Comparison of ENCODE assay signal across 8 cellular contexts in the genomic region with DNA sequence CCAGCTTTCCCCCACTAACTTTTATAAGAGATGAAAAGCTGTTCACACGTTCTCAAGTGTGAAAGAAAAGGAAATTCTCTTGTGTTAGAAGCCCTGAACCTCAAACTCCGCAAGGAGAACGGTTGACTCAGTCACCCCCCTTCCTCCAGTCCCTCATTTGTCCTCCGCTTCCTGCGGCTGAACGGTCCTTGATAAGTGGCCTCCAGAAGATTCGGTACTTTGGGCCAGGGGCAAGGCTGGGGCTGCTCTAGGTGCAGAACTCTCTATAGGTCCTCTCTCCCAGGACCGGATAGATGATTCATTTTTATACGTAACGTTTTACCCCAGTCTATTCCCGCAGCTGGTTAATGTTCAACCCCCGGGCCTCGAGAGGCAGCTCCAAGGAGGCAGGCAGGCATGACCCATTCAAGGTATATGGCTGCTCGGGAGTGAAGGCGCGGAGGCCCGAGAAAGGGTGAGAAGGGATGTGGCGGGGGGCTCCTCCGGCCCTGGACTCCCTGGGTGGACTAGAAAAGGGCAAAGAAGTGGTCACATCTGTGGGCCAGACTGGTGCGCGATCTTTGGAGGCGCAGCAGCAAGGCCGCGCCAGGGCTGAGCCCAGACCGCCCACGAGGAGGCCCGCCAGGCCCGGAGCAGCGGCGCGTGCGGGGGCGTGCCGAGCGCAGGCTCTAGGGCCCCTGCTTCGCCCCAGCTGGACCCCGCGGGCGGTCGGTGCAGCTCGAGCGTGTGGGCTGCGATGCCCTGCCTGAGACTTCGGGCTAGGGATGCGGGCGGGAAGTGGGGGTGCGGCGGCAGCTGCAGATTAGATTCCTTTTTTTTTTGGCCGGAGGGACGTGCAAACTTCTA. TPM values are rescaled to one million over a fixed set of nuclear protein-coding genes. Genes with fewer than 3 reads are reported as not detected.
DNase-seq lines count a peak whose midpoint lies in the region; ATAC-seq and TF ChIP-seq lines count a peak whose summit lies in the region.

No MANE protein-coding gene starts in this region.

- ATAC-seq in left cardiac atrium: peak; percentile 50 to 64
- ATAC-seq in HG03064 (IDR thresholded peaks at IDR 0.05; ENCODE audit: low read depth, unreplicated experiment): peak; percentile 89
- ATAC-seq in upper lobe of right lung: peak; percentile 48

- H3K36me3 ChIP-seq in upper lobe of right lung: no peaks in the 10 kb centered on the region

- H3K4me3 ChIP-seq in epithelial cell of proximal tubule (ENCODE audit: low read depth, low read length) (peak overlapping the region; percentile 54), upper lobe of right lung (no peak overlapping the region)

- intact Hi-C loops in left cardiac atrium (cut with DNase I): no loop called here
- intact Hi-C loops in cardiac septum (cut with DNase I): no loop called here
- intact Hi-C loops in upper lobe of right lung (cut with DNase I): no loop called here

- H3K9me3 ChIP-seq in upper lobe of right lung: no peaks in the 10 kb centered on the region

- H3K4me1 ChIP-seq in upper lobe of right lung: peaks cover 6% of the 10 kb centered on the region

- peaks cover 85% of the 10 kb centered on the region for H3K27me3 ChIP-seq in upper lobe of right lung

- DNase-seq in left cardiac atrium: no peak
- no peak for DNase-seq in cardiac septum (ENCODE audit: low spot score)
- peak; percentile 61 for DNase-seq in epithelial cell of proximal tubule (ENCODE audit: low read depth)
- DNase-seq in upper lobe of right lung: no peak
- DNase-seq in D341Med (ENCODE audit: low spot score): no peak
- DNase-seq in hippocampal formation (lab: John Stamatoyannopoulos, UW): no peak
- DNase-seq in activated CD8-positive, alpha-beta memory T cell treated with anti-CD3 and anti-CD28 coated beads, Interleukin-2, amount 50 U/mL, for 48 hours: no peak

- TF ChIP-seq CTCF in epithelial cell of proximal tubule (conservative IDR thresholded peaks at IDR 0.05; ENCODE audit: low read depth, low read length): no peak
- no peak for TF ChIP-seq CTCF in upper lobe of right lung (IDR thresholded peaks at IDR 0.05)

- H3K27ac ChIP-seq in upper lobe of right lung: no peak overlapping the region

RNA-seq across cellular contexts. Expression of a gene that starts 11.7 kb away (rescaled TPM):
- total RNA-seq in left cardiac atrium (10 to 100 TPM; 14.3 to 22.4 TPM), cardiac septum (1.0 TPM), epithelial cell of proximal tubule (1.0 and 1.2 TPM in 2 replicates), upper lobe of right lung (not detected)
